ENCODE assay signal across 9 cellular contexts in genomic region chr11:86799680-86800075, GRCh38. TPM values are rescaled to one million over a fixed set of nuclear protein-coding genes. Genes with fewer than 3 reads are reported as not detected.
DNase-seq lines count a peak whose midpoint lies in the region; ATAC-seq, FAIRE-seq and TF ChIP-seq lines count a peak whose summit lies in the region.
"Had no signal": no experiment of that assay in that cellular context is flagged by ENCODE, and none has a peak within 500 bp of the region (broad histone marks: within the 10 kb centered on the region; RNA-seq: fewer than 3 reads in every experiment).

No MANE protein-coding gene starts in this region.

- 0 out of 2 replicates have a peak overlapping the region, but pooled peaks have one; percentile 28 for H3K18ac ChIP-seq in H1 (ENCODE audit: extremely low read depth, low read length)

- no peak overlapping the region for H2BK120ac ChIP-seq in H1 (replicated peaks; ENCODE audit: low read depth, low read length)

- H4K8ac ChIP-seq in H1 (ENCODE audit: extremely low read depth, insufficient read depth, low read length), result peak overlapping the region; percentile 81; the same call in 1 of the 2 replicates

- H3K9me3 ChIP-seq in H1 (ENCODE audit: insufficient read depth in 2 of 2, low read depth in 1 of 2, low read length in 1 of 2) (no peaks in the 10 kb centered on the region), muscle layer of colon (ENCODE audit: low read length) (no peaks in the 10 kb centered on the region)

- POLR2A ChIA-PET in H1 (lab: Charles Lee; ENCODE audit: partially characterized antibody), result interaction anchor here (0.6 to 2.3 kb wide), 4 partner anchors 10 to 344 kb away, joined by 3 to 5 read pairs (median 3); no protein-coding TSS in a partner anchor

- peak overlapping the region in 3 of 4 experiments; percentile 39 to 58 (median 43); a peak in 5 of 7 replicates for H3K9ac ChIP-seq in H1 (replicated peaks in 1 of 4; ENCODE audit: extremely low read depth in 1 of 4, low read depth in 3 of 4, low read length in 3 of 4)
- peak overlapping the region; percentile 37 for H3K9ac ChIP-seq in muscle layer of colon (ENCODE audit: low read length)

- H3K4me3 ChIP-seq in ACC112 (ENCODE audit: low read depth, low read length) (peak overlapping the region; percentile 79), H1 (ENCODE audit: extremely low read depth in 1 of 4, insufficient read depth in 2 of 4, low read depth in 3 of 4, low read length in 4 of 4) (peak overlapping the region; percentile 53 to 69 (median 60)), muscle layer of colon (ENCODE audit: low read depth in 1 of 2, low read length in 2 of 2) (peak overlapping the region; percentile 52 to 54)

- H3K23ac ChIP-seq in H1 (ENCODE audit: insufficient read length), result no peak overlapping the region

- WGBS in H1 (ENCODE audit: extremely low coverage in 1 of 2, insufficient coverage in 1 of 2, insufficient read length in 1 of 2, insufficient replicate concordance in 2 of 2, low coverage in 1 of 2, low lambda C conversion rate in 2 of 2, missing lambda C conversion rate in 1 of 2), 2 experiments, result 29% methylated on average over 13 of the region's 13 CpGs; no CpG with 5 or more reads in 1 of the 2 experiments

- no peak overlapping the region for H3K4ac ChIP-seq in H1 (replicated peaks; ENCODE audit: insufficient read length, low read depth, low read length)

- H2BK12ac ChIP-seq in H1 (ENCODE audit: low read depth, low read length), result 0 out of 2 replicates have a peak overlapping the region, but pooled peaks have one; percentile 41

- no peak for TF ChIP-seq POLR2A in H1 (IDR thresholded peaks at IDR 0.05; ENCODE audit: control extremely low read depth in 1 of 2, low read depth in 2 of 2, low read length in 2 of 2)

- H3K56ac ChIP-seq in H1 (replicated peaks; ENCODE audit: insufficient read length, low read depth, low read length), result peak overlapping the region; percentile 4

- H2AFZ ChIP-seq in ACC112 (ENCODE audit: low read length, unreplicated experiment) (peak overlapping the region; percentile 27), H1 (ENCODE audit: low read length) (peak overlapping the region; percentile 67; the same call in 1 of the 2 replicates)

- TF ChIP-seq EP300 in H1 (IDR thresholded peaks at IDR 0.05; ENCODE audit: borderline replicate concordance in 1 of 2, low read depth in 2 of 2, low read length in 2 of 2), result no peak

- peak; percentile 18 to 23 for DNase-seq in NCI-H1930 (lab: John Stamatoyannopoulos, UW)
- DNase-seq in H1 (ENCODE audit: low read depth in 1 of 2, low spot score in 2 of 2), result no peak
- DNase-seq in mucosa of gallbladder (ENCODE audit: low spot score), result no peak
- no peak for DNase-seq in pons (ENCODE audit: low spot score)
- no peak for DNase-seq in activated effector memory CD4-positive, alpha-beta T cell treated with Interleukin-2 at 50 U/mL for 16 hours

- H4K91ac ChIP-seq in H1 (replicated peaks; ENCODE audit: insufficient read length, low read length), result peak overlapping the region; percentile 34

- no peaks in the 10 kb centered on the region for H4K20me1 ChIP-seq in H1 (replicated peaks in 1 of 2; ENCODE audit: control insufficient read depth in 1 of 2, insufficient read depth in 2 of 2, low read length in 2 of 2)

- H3K27me3 ChIP-seq in ACC112 (ENCODE audit: insufficient read depth, low read length) (no peaks in the 10 kb centered on the region), H1 (replicated peaks in 1 of 4; ENCODE audit: control insufficient read depth in 3 of 4, extremely low read depth in 1 of 4, insufficient read depth in 3 of 4, low read length in 3 of 4) (peaks cover 0 to 16% (median 13%) of the 10 kb centered on the region in 4 experiments; a peak in 4 of 7 replicates), muscle layer of colon (ENCODE audit: control insufficient read depth in 1 of 2, insufficient read depth in 2 of 2, low read length in 2 of 2) (no peaks in the 10 kb centered on the region)

- no peak overlapping the region for H2BK5ac ChIP-seq in H1 (ENCODE audit: low read depth, low read length)

- CTCF ChIA-PET in H1 (lab: Charles Lee; ENCODE audit: partially characterized antibody), result interaction anchor here (0.6 to 3.6 kb wide), 19 partner anchors 8 to 347 kb away, joined by 3 to 21 read pairs (median 4); partner anchors contain the start of gene ME3

- H3K36me3 ChIP-seq in ACC112 (ENCODE audit: insufficient read depth, low read length) (no peaks in the 10 kb centered on the region), H1 (ENCODE audit: control insufficient read depth in 2 of 4, insufficient read depth in 4 of 4, low read length in 3 of 4) (no peaks in the 10 kb centered on the region), muscle layer of colon (ENCODE audit: insufficient read depth, low read length) (no peaks in the 10 kb centered on the region)

- peaks cover 28% of the 10 kb centered on the region for H3K4me1 ChIP-seq in ACC112 (ENCODE audit: control insufficient read depth, insufficient read depth, low read length, unreplicated experiment)
- H3K4me1 ChIP-seq in H1 (replicated peaks in 1 of 4; ENCODE audit: control insufficient read depth in 3 of 4, insufficient read depth in 4 of 4, low read length in 3 of 4), result peaks cover 0 to 10% (median 7%) of the 10 kb centered on the region in 4 experiments; a peak in 5 of 7 replicates
- peaks cover 31% of the 10 kb centered on the region for H3K4me1 ChIP-seq in muscle layer of colon (ENCODE audit: insufficient read depth, low read length)

- ATAC-seq in GM19463 (IDR thresholded peaks at IDR 0.05; ENCODE audit: unreplicated experiment), result no peak

- H3K23me2 ChIP-seq in H1 (ENCODE audit: low read depth, low read length), result peaks cover 10% of the 10 kb centered on the region; the same call in 1 of the 2 replicates

- no peak overlapping the region for H2BK15ac ChIP-seq in H1 (ENCODE audit: low read length)

- peak overlapping the region; percentile 36 for H4K5ac ChIP-seq in H1 (ENCODE audit: insufficient read length, low read depth, low read length)

- H3K27ac ChIP-seq in ACC112 (ENCODE audit: low read depth, low read length), result peak overlapping the region; percentile 76
- no peak overlapping the region for H3K27ac ChIP-seq in H1 (ENCODE audit: low read depth, low read length)
- peak overlapping the region; percentile 90 for H3K27ac ChIP-seq in muscle layer of colon (ENCODE audit: low read depth, low read length)

- TF ChIP-seq RAD21 in H1 (IDR thresholded peaks at IDR 0.05 in 1 of 2, conservative IDR thresholded peaks at IDR 0.05 in 1 of 2; ENCODE audit: low read depth in 2 of 2, low read length in 2 of 2), result peak; percentile 42 to 61

- TF ChIP-seq CTCF in H1 (IDR thresholded peaks at IDR 0.05; ENCODE audit: control extremely low read depth in 1 of 3, insufficient read depth in 1 of 3, low read depth in 1 of 3, low read length in 3 of 3), result peak; percentile 25 to 35 (median 30)

- no peak for FAIRE-seq in H1 (lab: Jason Lieb, UNC)
- FAIRE-seq: TTC549 had no signal

- H3K79me1 ChIP-seq in H1 (ENCODE audit: low read depth, low read length), result no peaks in the 10 kb centered on the region

- H3K14ac ChIP-seq in H1 (ENCODE audit: insufficient read length), result no peak overlapping the region

- H2BK20ac ChIP-seq in H1 (ENCODE audit: low read length), result no peak overlapping the region

- peaks cover 48% of the 10 kb centered on the region for H3K79me2 ChIP-seq in ACC112 (ENCODE audit: control insufficient read depth, insufficient read depth, low read length, unreplicated experiment)
- H3K79me2 ChIP-seq in H1 (ENCODE audit: control insufficient read depth in 1 of 2, insufficient read depth in 2 of 2, low read length in 2 of 2), result no peaks in the 10 kb centered on the region

- peak overlapping the region; percentile 91 to 99 for H3K4me2 ChIP-seq in H1 (ENCODE audit: insufficient read depth in 1 of 2, low read depth in 2 of 2, low read length in 2 of 2)

- no peak overlapping the region for H2AK5ac ChIP-seq in H1 (ENCODE audit: low read depth, low read length)

TF ChIP-seq in H1, 55 proteins besides CTCF, POLR2A, EP300 and RAD21 (continues in another document):
- TF ChIP-seq TCF12 (IDR thresholded peaks at IDR 0.05; ENCODE audit: low read depth, low read length) (no peak), ATF2 (IDR thresholded peaks at IDR 0.05; ENCODE audit: low read length) (no peak), CREB1 (IDR thresholded peaks at IDR 0.05) (no peak), ATF3 (IDR thresholded peaks at IDR 0.05; ENCODE audit: insufficient read depth, low read depth, low read length) (no peak)

RNA-seq across cellular contexts. Expression of gene PRSS23, which starts 0.7 kb away (rescaled TPM):
- 5.0 and 5.6 TPM in 2 replicates for total RNA-seq in H1 (2021; fragmentation: NEBNext Ultra II Directional; extraction: Animal tissue kit (Norgen Biotek cat#: 25700))
- 3.3 and 4.4 TPM in 2 replicates for polyA plus RNA-seq in H1 (2011; rRNA removed)
- polyA plus RNA-seq in H1 (2011; cell fraction: cytosol; rRNA removed), result 2.6 TPM
- polyA plus RNA-seq in H1 (2011; cell fraction: nucleus; rRNA removed), result 2.5 TPM
- 6.0 to 6.8 TPM (median 6.6 TPM) in 4 replicates for polyA plus RNA-seq in H1 (2012, experiment 1 of 2)
- polyA plus RNA-seq in H1 (2012, experiment 2 of 2), result 2.5 TPM
- 5.8 TPM for polyA plus RNA-seq in H1 (2013, experiment 1 of 2)
- polyA plus RNA-seq in H1 (2013, experiment 2 of 2), result 7.9 TPM
- 5.7 and 10.5 TPM in 2 replicates for polyA minus RNA-seq in H1 (2011; rRNA and poly(A)+ RNA removed)
- polyA minus RNA-seq in H1 (2011; cell fraction: cytosol; rRNA and poly(A)+ RNA removed), result 7.8 TPM
- polyA minus RNA-seq in H1 (2011; cell fraction: nucleus; rRNA and poly(A)+ RNA removed), result 5.1 TPM
- total RNA-seq in mucosa of gallbladder, result 178 TPM

Comparison
In these comparisons a context has a peak if more than half of its experiments do, and no peak if none do; other contexts are left out.
1. DNase-seq: peak in NCI-H1930 (2 of 2); none in H1 (0 of 2), mucosa of gallbladder (single experiment), pons (single experiment) and activated effector memory CD4-positive, alpha-beta T cell treated with Interleukin-2 at 50 U/mL for 16 hours (single experiment).
2. RNA of gene PRSS23, which starts 0.7 kb away (total RNA-seq): 178 TPM in mucosa of gallbladder (single experiment); 5.0 to 5.6 TPM in H1; every median in the first group is over 10 times any median in the second.
3. Peak in every context shown above with its lines, with median percentiles within 50 percentile points of each other: H3K4me3 ChIP-seq.